In genomic region chr11:14114269-14114668, GRCh38 we compare ENCODE assay signal across 16 cellular contexts.
"Had no signal": no experiment of that assay in that cellular context is flagged by ENCODE, and none has a peak within 500 bp of the region (broad histone marks: within the 10 kb centered on the region; RNA-seq: fewer than 3 reads in every experiment).

No MANE protein-coding gene starts in this region.

- H3K27me3 Mint-ChIP-seq: activated CD4-positive, alpha-beta T cell treated with anti-CD3 and anti-CD28 coated beads for 36 hours; activated naive CD8-positive, alpha-beta T cell treated with anti-CD3 and anti-CD28 coated beads, Interleukin-2, amount 50 U/mL, for 24 hours had no signal

- H3K4me1 Mint-ChIP-seq: endodermal cell had no signal

- DNase-seq: activated CD4-positive, alpha-beta T cell treated with anti-CD3 and anti-CD28 coated beads for 36 hours; activated CD8-positive, alpha-beta T cell treated with anti-CD3 and anti-CD28 coated beads, Interleukin-2, amount 10 ng/mL, durations not matched to agents 7 days and 5 days; activated naive CD4-positive, alpha-beta T cell treated with Interleukin-2 at 50 U/mL for 16 hours; activated naive CD8-positive, alpha-beta T cell treated with anti-CD3 and anti-CD28 coated beads, Interleukin-2, amount 50 U/mL, for 24 hours; central memory CD4-positive, alpha-beta T cell; endodermal cell; foreskin fibroblast; head of caudate nucleus; islet precursor cell; naive thymus-derived CD4-positive, alpha-beta T cell; nucleus accumbens; stimulated activated CD4-positive, alpha-beta T cell treated with anti-CD3 and anti-CD28 coated beads, Interleukin-12 subunit alpha, Interleukin-12 subunit beta, amount 100 ng/mL, for 4 hours; stimulated activated naive CD4-positive, alpha-beta T cell treated with Interleukin-2 at 50 U/mL for 16 hours; T1000; trophoblast cell had no signal

- H3K27ac Mint-ChIP-seq: activated CD4-positive, alpha-beta T cell treated with anti-CD3 and anti-CD28 coated beads for 36 hours; activated CD8-positive, alpha-beta T cell treated with anti-CD3 and anti-CD28 coated beads, Interleukin-2, amount 10 ng/mL, durations not matched to agents 7 days and 5 days; activated naive CD8-positive, alpha-beta T cell treated with anti-CD3 and anti-CD28 coated beads, Interleukin-2, amount 50 U/mL, for 24 hours; endodermal cell had no signal

- ATAC-seq: activated CD4-positive, alpha-beta T cell treated with anti-CD3 and anti-CD28 coated beads for 36 hours; activated CD8-positive, alpha-beta T cell treated with anti-CD3 and anti-CD28 coated beads, Interleukin-2, amount 10 ng/mL, durations not matched to agents 7 days and 5 days; activated naive CD8-positive, alpha-beta T cell treated with anti-CD3 and anti-CD28 coated beads, Interleukin-2, amount 50 U/mL, for 24 hours; naive thymus-derived CD4-positive, alpha-beta T cell; sciatic nerve had no signal

- H3K9me3 Mint-ChIP-seq: activated naive CD8-positive, alpha-beta T cell treated with anti-CD3 and anti-CD28 coated beads, Interleukin-2, amount 50 U/mL, for 24 hours had no signal

- H3K4me3 Mint-ChIP-seq: activated CD4-positive, alpha-beta T cell treated with anti-CD3 and anti-CD28 coated beads for 36 hours; activated CD8-positive, alpha-beta T cell treated with anti-CD3 and anti-CD28 coated beads, Interleukin-2, amount 10 ng/mL, durations not matched to agents 7 days and 5 days; activated naive CD8-positive, alpha-beta T cell treated with anti-CD3 and anti-CD28 coated beads, Interleukin-2, amount 50 U/mL, for 24 hours; endodermal cell; naive thymus-derived CD4-positive, alpha-beta T cell had no signal
